In the genomic region with DNA sequence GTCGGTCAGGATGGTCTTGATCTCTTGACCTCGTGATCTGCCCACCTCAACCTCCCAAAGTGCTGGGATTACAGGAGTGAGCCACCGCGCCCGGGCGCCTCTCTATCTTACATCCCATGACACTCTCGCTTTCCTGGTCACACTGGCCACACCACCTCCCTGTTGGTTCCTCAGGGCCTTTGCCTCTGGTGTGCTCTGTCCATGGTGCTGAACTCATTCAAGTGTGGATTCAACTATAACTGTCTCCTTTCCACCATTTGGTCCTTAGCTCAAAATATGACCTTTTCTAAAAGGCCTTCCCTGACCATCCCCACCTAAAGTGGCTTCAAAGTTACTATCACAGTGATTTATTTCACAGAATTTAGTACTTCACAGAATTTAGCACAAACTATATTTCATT, we compare ENCODE assay signal across 1 cellular context.
A peak's percentile ranks its signal among the peaks of the same experiment; 100 is the strongest.
TF ChIP-seq lines count a peak whose summit lies in the region.

No MANE protein-coding gene starts in this region.

TF ChIP-seq in GM12878, 131 proteins besides CTCF, POLR2A, EP300 and RAD21:
- TF ChIP-seq SPI1 (IDR thresholded peaks at IDR 0.05; ENCODE audit: borderline replicate concordance, insufficient read depth, low read depth, low read length): no peak
- TF ChIP-seq, protein P1, sequence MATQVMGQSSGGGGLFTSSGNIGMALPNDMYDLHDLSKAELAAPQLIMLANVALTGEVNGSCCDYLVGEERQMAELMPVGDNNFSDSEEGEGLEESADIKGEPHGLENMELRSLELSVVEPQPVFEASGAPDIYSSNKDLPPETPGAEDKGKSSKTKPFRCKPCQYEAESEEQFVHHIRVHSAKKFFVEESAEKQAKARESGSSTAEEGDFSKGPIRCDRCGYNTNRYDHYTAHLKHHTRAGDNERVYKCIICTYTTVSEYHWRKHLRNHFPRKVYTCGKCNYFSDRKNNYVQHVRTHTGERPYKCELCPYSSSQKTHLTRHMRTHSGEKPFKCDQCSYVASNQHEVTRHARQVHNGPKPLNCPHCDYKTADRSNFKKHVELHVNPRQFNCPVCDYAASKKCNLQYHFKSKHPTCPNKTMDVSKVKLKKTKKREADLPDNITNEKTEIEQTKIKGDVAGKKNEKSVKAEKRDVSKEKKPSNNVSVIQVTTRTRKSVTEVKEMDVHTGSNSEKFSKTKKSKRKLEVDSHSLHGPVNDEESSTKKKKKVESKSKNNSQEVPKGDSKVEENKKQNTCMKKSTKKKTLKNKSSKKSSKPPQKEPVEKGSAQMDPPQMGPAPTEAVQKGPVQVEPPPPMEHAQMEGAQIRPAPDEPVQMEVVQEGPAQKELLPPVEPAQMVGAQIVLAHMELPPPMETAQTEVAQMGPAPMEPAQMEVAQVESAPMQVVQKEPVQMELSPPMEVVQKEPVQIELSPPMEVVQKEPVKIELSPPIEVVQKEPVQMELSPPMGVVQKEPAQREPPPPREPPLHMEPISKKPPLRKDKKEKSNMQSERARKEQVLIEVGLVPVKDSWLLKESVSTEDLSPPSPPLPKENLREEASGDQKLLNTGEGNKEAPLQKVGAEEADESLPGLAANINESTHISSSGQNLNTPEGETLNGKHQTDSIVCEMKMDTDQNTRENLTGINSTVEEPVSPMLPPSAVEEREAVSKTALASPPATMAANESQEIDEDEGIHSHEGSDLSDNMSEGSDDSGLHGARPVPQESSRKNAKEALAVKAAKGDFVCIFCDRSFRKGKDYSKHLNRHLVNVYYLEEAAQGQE (IDR thresholded peaks at IDR 0.05; ENCODE audit: low read depth, low read length): peak; percentile 76
